ENCODE assay signal across 10 cellular contexts in the genomic region with DNA sequence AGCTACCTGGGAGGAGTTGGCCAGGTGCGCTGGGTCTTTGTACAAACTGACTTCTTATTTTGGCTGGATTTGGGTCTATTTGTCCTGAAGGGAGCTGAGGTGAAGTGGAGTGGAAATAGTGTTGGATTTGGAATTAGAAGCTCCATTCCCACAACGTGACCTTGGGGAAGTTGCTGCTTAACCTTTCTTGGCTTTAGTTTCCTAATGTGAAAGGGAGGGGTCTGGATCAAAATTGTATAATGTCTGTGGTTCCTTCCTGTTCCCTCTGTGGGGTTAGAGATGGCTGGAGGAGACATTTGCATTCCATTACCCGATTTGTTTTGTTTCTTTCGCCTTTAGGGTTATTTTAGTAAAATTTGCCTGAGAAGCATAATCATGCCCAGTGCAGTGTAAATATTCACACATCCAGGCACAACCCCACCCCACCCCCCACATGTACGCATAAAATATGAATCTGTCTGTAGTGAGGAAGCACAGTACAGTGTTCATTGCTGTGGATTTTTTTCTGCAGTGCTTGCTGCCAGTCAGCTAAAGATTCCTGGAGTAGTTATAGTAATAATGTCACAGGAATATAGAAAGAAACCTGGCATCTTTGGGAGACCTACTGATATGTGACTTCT. TPM values are rescaled to one million over a fixed set of nuclear protein-coding genes. Genes with fewer than 3 reads are reported as not detected.
A peak's percentile ranks its signal among the peaks of the same experiment; 100 is the strongest.
DNase-seq lines count a peak whose midpoint lies in the region; ATAC-seq, FAIRE-seq and TF ChIP-seq lines count a peak whose summit lies in the region.
"Had no signal": no experiment of that assay in that cellular context is flagged by ENCODE, and none has a peak within 500 bp of the region (broad histone marks: within the 10 kb centered on the region; RNA-seq: fewer than 3 reads in every experiment).

No MANE protein-coding gene starts in this region.

- H3K9me3 ChIP-seq in OCI-LY7 (ENCODE audit: low read length) (no peaks in the 10 kb centered on the region), iPS-15b (ENCODE audit: control insufficient read depth, insufficient read depth, low read length) (no peaks in the 10 kb centered on the region), small intestine (ENCODE audit: control insufficient read depth, low read depth) (no peaks in the 10 kb centered on the region)
- H3K9me3 ChIP-seq: breast epithelium had no signal

- intact Hi-C loops in OCI-LY7 (cut with micrococcal nuclease; ENCODE audit: unreplicated experiment): loop anchor here (2.0 kb wide), 1 partner anchor 20 kb away; no protein-coding TSS in a partner anchor

- CTCF ChIA-PET in activated naive CD4-positive, alpha-beta T cell treated with anti-CD3 and anti-CD28 coated beads, Interleukin-2, amount 10 ng/mL, durations not matched to agents 7 days and 5 days (lab: Charles Lee): interaction anchor here (1.3 to 1.6 kb wide), 2 partner anchors 8 to 32 kb away, joined by 5 to 6 read pairs; no protein-coding TSS in a partner anchor
- CTCF ChIA-PET in OCI-LY7 (lab: Charles Lee; ENCODE audit: unreplicated experiment): interaction anchor here (1.0 kb wide), 1 partner anchor 16 kb away, joined by 3 read pairs; no protein-coding TSS in a partner anchor

- H3K36me3 Mint-ChIP-seq in activated naive CD4-positive, alpha-beta T cell treated with anti-CD3 and anti-CD28 coated beads, Interleukin-2, amount 50 U/mL, for 24 hours: peaks cover 11% of the 10 kb centered on the region
- peaks cover 42% of the 10 kb centered on the region for H3K36me3 Mint-ChIP-seq in activated naive CD4-positive, alpha-beta T cell treated with anti-CD3 and anti-CD28 coated beads, Interleukin-2, amount 10 ng/mL, durations not matched to agents 7 days and 5 days
- H3K36me3 Mint-ChIP-seq in stimulated activated memory B cell treated with anti-CD40 and anti-IgM and Interleukin-4, amounts not matched to agents 10 μg/mL and 1 μg/mL and 100 μg/mL, for 72 hours: peaks cover 46% of the 10 kb centered on the region

- no peaks in the 10 kb centered on the region for H3K9me3 Mint-ChIP-seq in activated naive CD4-positive, alpha-beta T cell treated with anti-CD3 and anti-CD28 coated beads, Interleukin-2, amount 50 U/mL, for 24 hours
- no peaks in the 10 kb centered on the region for H3K9me3 Mint-ChIP-seq in activated naive CD4-positive, alpha-beta T cell treated with anti-CD3 and anti-CD28 coated beads, Interleukin-2, amount 10 ng/mL, durations not matched to agents 7 days and 5 days
- H3K9me3 Mint-ChIP-seq in stimulated activated memory B cell treated with anti-CD40 and anti-IgM and Interleukin-4, amounts not matched to agents 10 μg/mL and 1 μg/mL and 100 μg/mL, for 72 hours: no peaks in the 10 kb centered on the region

- peaks cover 91% of the 10 kb centered on the region for H3K36me3 ChIP-seq in OCI-LY7 (ENCODE audit: insufficient read depth, low read length)
- H3K36me3 ChIP-seq in iPS-15b (ENCODE audit: control insufficient read depth, insufficient read depth, low read length): peaks cover 17% of the 10 kb centered on the region
- peaks cover 0 to 6% of the 10 kb centered on the region in 2 donors for H3K36me3 ChIP-seq in small intestine (ENCODE audit: control insufficient read depth in 2 of 2, insufficient read depth in 2 of 2, low read length in 2 of 2)
- H3K36me3 ChIP-seq: breast epithelium had no signal

- no peak for TF ChIP-seq CTCF in OCI-LY7 (conservative IDR thresholded peaks at IDR 0.05; ENCODE audit: low read length)

- WGBS in small intestine, 3 donors: 11 to 21% (median 18%) methylated on average over 5 of the region's 5 CpGs

- peaks cover 74% of the 10 kb centered on the region for H3K4me1 Mint-ChIP-seq in activated naive CD4-positive, alpha-beta T cell treated with anti-CD3 and anti-CD28 coated beads, Interleukin-2, amount 50 U/mL, for 24 hours
- peaks cover 30% of the 10 kb centered on the region for H3K4me1 Mint-ChIP-seq in activated naive CD4-positive, alpha-beta T cell treated with anti-CD3 and anti-CD28 coated beads, Interleukin-2, amount 10 ng/mL, durations not matched to agents 7 days and 5 days
- peaks cover 63% of the 10 kb centered on the region for H3K4me1 Mint-ChIP-seq in stimulated activated memory B cell treated with anti-CD40 and anti-IgM and Interleukin-4, amounts not matched to agents 10 μg/mL and 1 μg/mL and 100 μg/mL, for 72 hours

- no peak overlapping the region for H3K4me3 Mint-ChIP-seq in activated naive CD4-positive, alpha-beta T cell treated with anti-CD3 and anti-CD28 coated beads, Interleukin-2, amount 50 U/mL, for 24 hours
- H3K4me3 Mint-ChIP-seq in activated naive CD4-positive, alpha-beta T cell treated with anti-CD3 and anti-CD28 coated beads, Interleukin-2, amount 10 ng/mL, durations not matched to agents 7 days and 5 days: no peak overlapping the region
- no peak overlapping the region for H3K4me3 Mint-ChIP-seq in stimulated activated memory B cell treated with anti-CD40 and anti-IgM and Interleukin-4, amounts not matched to agents 10 μg/mL and 1 μg/mL and 100 μg/mL, for 72 hours

- ATAC-seq in stimulated activated memory B cell treated with anti-CD40 and anti-IgM and Interleukin-4, amounts not matched to agents 10 μg/mL and 1 μg/mL and 100 μg/mL, for 72 hours: no peak
- no peak for ATAC-seq in GM19395 (IDR thresholded peaks at IDR 0.05; ENCODE audit: unreplicated experiment)
- ATAC-seq in HG03108 (IDR thresholded peaks at IDR 0.05; ENCODE audit: unreplicated experiment): no peak

- H3K27ac Mint-ChIP-seq in activated naive CD4-positive, alpha-beta T cell treated with anti-CD3 and anti-CD28 coated beads, Interleukin-2, amount 50 U/mL, for 24 hours: peak overlapping the region; percentile 74
- H3K27ac Mint-ChIP-seq in activated naive CD4-positive, alpha-beta T cell treated with anti-CD3 and anti-CD28 coated beads, Interleukin-2, amount 10 ng/mL, durations not matched to agents 7 days and 5 days: no peak overlapping the region
- H3K27ac Mint-ChIP-seq in stimulated activated memory B cell treated with anti-CD40 and anti-IgM and Interleukin-4, amounts not matched to agents 10 μg/mL and 1 μg/mL and 100 μg/mL, for 72 hours: peak overlapping the region; percentile 31

- H4K20me1 ChIP-seq in OCI-LY7 (ENCODE audit: insufficient read depth, low read length): peaks cover 53% of the 10 kb centered on the region

- DNase-seq in activated naive CD4-positive, alpha-beta T cell treated with anti-CD3 and anti-CD28 coated beads, Interleukin-2, amount 10 ng/mL, durations not matched to agents 7 days and 5 days: no peak
- DNase-seq in OCI-LY7 (ENCODE audit: low spot score): peak; percentile 49
- DNase-seq in small intestine: no peak
- DNase-seq: kidney glomerular epithelial cell had no signal

- peak overlapping the region; percentile 41 for H3K4me3 ChIP-seq in OCI-LY7 (ENCODE audit: low read depth, low read length, poor library complexity, severe bottlenecking)
- peak overlapping the region; percentile 6 for H3K4me3 ChIP-seq in iPS-15b (ENCODE audit: low read depth, low read length)
- no peak overlapping the region for H3K4me3 ChIP-seq in small intestine (ENCODE audit: low read depth in 1 of 2, low read length in 2 of 2)
- H3K4me3 ChIP-seq: breast epithelium had no signal

- no peak for FAIRE-seq in small intestine (lab: Jason Lieb, UNC)

- H3K27ac ChIP-seq in OCI-LY7 (ENCODE audit: low read depth, low read length, poor library complexity, severe bottlenecking) (peak overlapping the region; percentile 84), small intestine (ENCODE audit: low read depth in 1 of 2, low read length in 1 of 2) (no peak overlapping the region)
- H3K27ac ChIP-seq: breast epithelium had no signal

- POLR2A ChIA-PET in OCI-LY7 (lab: Charles Lee): interaction anchor here (0.5 to 6.9 kb wide), 2 partner anchors 18 to 26 kb away, joined by 5 to 62 read pairs; no protein-coding TSS in a partner anchor

- H3K79me2 ChIP-seq in OCI-LY7 (ENCODE audit: insufficient read depth, low read depth, low read length): peaks cover 98% of the 10 kb centered on the region

- no peaks in the 10 kb centered on the region for H3K27me3 Mint-ChIP-seq in activated naive CD4-positive, alpha-beta T cell treated with anti-CD3 and anti-CD28 coated beads, Interleukin-2, amount 50 U/mL, for 24 hours
- H3K27me3 Mint-ChIP-seq in activated naive CD4-positive, alpha-beta T cell treated with anti-CD3 and anti-CD28 coated beads, Interleukin-2, amount 10 ng/mL, durations not matched to agents 7 days and 5 days: no peaks in the 10 kb centered on the region
- no peaks in the 10 kb centered on the region for H3K27me3 Mint-ChIP-seq in stimulated activated memory B cell treated with anti-CD40 and anti-IgM and Interleukin-4, amounts not matched to agents 10 μg/mL and 1 μg/mL and 100 μg/mL, for 72 hours

- peak overlapping the region; percentile 70 for H3K4me2 ChIP-seq in OCI-LY7 (ENCODE audit: low read length)

- H2AFZ ChIP-seq in OCI-LY7 (ENCODE audit: low read length): no peak overlapping the region

- no peaks in the 10 kb centered on the region for H3K9me2 ChIP-seq in OCI-LY7 (ENCODE audit: insufficient read depth, low read length)

- H3K27me3 ChIP-seq in iPS-15b (ENCODE audit: control insufficient read depth, insufficient read depth, low read length) (no peaks in the 10 kb centered on the region), small intestine (ENCODE audit: control insufficient read depth in 2 of 2, insufficient read depth in 2 of 2, low read length in 2 of 2) (no peaks in the 10 kb centered on the region)
- H3K27me3 ChIP-seq: breast epithelium had no signal

- no TSS peak for BruUV-seq in OCI-LY7 (replicated peaks; lab: Mats Ljungman, UMichigan)

- H3K9ac ChIP-seq in iPS-15b (ENCODE audit: low read depth, low read length): no peak overlapping the region

- H3K4me1 ChIP-seq in OCI-LY7 (ENCODE audit: insufficient read depth, low read length, poor library complexity, severe bottlenecking) (peaks cover 69% of the 10 kb centered on the region), iPS-15b (ENCODE audit: control insufficient read depth, insufficient read depth, low read length) (peaks cover 45% of the 10 kb centered on the region), small intestine (ENCODE audit: control insufficient read depth in 2 of 2, insufficient read depth in 1 of 2, low read depth in 1 of 2, low read length in 1 of 2) (peaks cover 7 to 25% of the 10 kb centered on the region in 2 donors)

RNA-seq across cellular contexts. Expression of a gene that starts 21.5 kb away (rescaled TPM):
- total RNA-seq in OCI-LY7 (2014; rRNA removed; shearing (Covaris generic)): 43.1 and 52.8 TPM in 2 replicates
- 64.0 and 72.4 TPM in 2 replicates for total RNA-seq in OCI-LY7 (2022)
- polyA plus RNA-seq in small intestine: 10 to 100 TPM in 2 of 3 donors, 1 to 10 TPM in 1; 6.2 to 14.2 (median 11.2) TPM

Comparison
In these comparisons a context has a peak if more than half of its experiments do, and no peak if none do; other contexts are left out.
1. H3K4me3 ChIP-seq: peak in OCI-LY7 (single experiment) and iPS-15b (single experiment); none in small intestine (0 of 2).